Comparison of ENCODE assay signal across 23 cellular contexts in genomic region chr3:167711439-167711838, GRCh38. TPM values are rescaled to one million over a fixed set of nuclear protein-coding genes. Genes with fewer than 3 reads are reported as not detected.
"Had no signal": no experiment of that assay in that cellular context is flagged by ENCODE, and none has a peak within 500 bp of the region (broad histone marks: within the 10 kb centered on the region; RNA-seq: fewer than 3 reads in every experiment).

No MANE protein-coding gene starts in this region.

- H3K4me3 Mint-ChIP-seq: naive thymus-derived CD8-positive, alpha-beta T cell; neural progenitor cell; stimulated activated memory B cell treated with anti-CD40 and anti-IgM and Interleukin-4, amounts not matched to agents 10 μg/mL and 1 μg/mL and 100 μg/mL, for 72 hours; stimulated activated naive CD8-positive, alpha-beta T cell treated with anti-CD3 and anti-CD28 coated beads, Interleukin-15, Interleukin-2, amounts not matched to agents 100 ng/mL and 50 ng/mL, for 24 hours had no signal

- H3K27me3 Mint-ChIP-seq: naive thymus-derived CD8-positive, alpha-beta T cell; progenitor cell of endocrine pancreas; stimulated activated memory B cell treated with anti-CD40 and anti-IgM and Interleukin-4, amounts not matched to agents 10 μg/mL and 1 μg/mL and 100 μg/mL, for 72 hours; stimulated activated naive CD8-positive, alpha-beta T cell treated with anti-CD3 and anti-CD28 coated beads, Interleukin-15, Interleukin-2, amounts not matched to agents 100 ng/mL and 50 ng/mL, for 24 hours had no signal

- DNase-seq: dermis blood vessel endothelial cell; foreskin melanocyte; heart left ventricle; hippocampal formation; left colon; mesendoderm; naive thymus-derived CD8-positive, alpha-beta T cell; nucleus accumbens; pancreas; right cardiac atrium; small intestine; stimulated activated CD4-positive, alpha-beta T cell treated with anti-CD3 and anti-CD28 coated beads, Interleukin-2, amount 100 ng/mL, for 48 hours; stimulated activated CD8-positive, alpha-beta memory T cell treated with anti-CD3 and anti-CD28 coated beads, Interleukin-4, amount 100 ng/mL, for 48 hours; testis; upper lobe of right lung had no signal

- H3K27me3 ChIP-seq: heart left ventricle, neural progenitor cell, pancreas, testis, tibial nerve, upper lobe of right lung, vagina had no signal

- H2AFZ ChIP-seq: neural progenitor cell had no signal

- H3K9me3 Mint-ChIP-seq: naive thymus-derived CD8-positive, alpha-beta T cell; stimulated activated memory B cell treated with anti-CD40 and anti-IgM and Interleukin-4, amounts not matched to agents 10 μg/mL and 1 μg/mL and 100 μg/mL, for 72 hours; stimulated activated naive CD8-positive, alpha-beta T cell treated with anti-CD3 and anti-CD28 coated beads, Interleukin-15, Interleukin-2, amounts not matched to agents 100 ng/mL and 50 ng/mL, for 24 hours had no signal

- H3K27ac Mint-ChIP-seq: neural progenitor cell; progenitor cell of endocrine pancreas; stimulated activated memory B cell treated with anti-CD40 and anti-IgM and Interleukin-4, amounts not matched to agents 10 μg/mL and 1 μg/mL and 100 μg/mL, for 72 hours; stimulated activated naive CD8-positive, alpha-beta T cell treated with anti-CD3 and anti-CD28 coated beads, Interleukin-15, Interleukin-2, amounts not matched to agents 100 ng/mL and 50 ng/mL, for 24 hours had no signal

- ATAC-seq: heart left ventricle; naive thymus-derived CD8-positive, alpha-beta T cell; pancreas; right cardiac atrium; stimulated activated memory B cell treated with anti-CD40 and anti-IgM and Interleukin-4, amounts not matched to agents 10 μg/mL and 1 μg/mL and 100 μg/mL, for 72 hours; upper lobe of right lung had no signal

- H3K4me2 ChIP-seq: neural progenitor cell had no signal

- H3K27ac ChIP-seq: heart left ventricle, neural progenitor cell, pancreas, testis, tibial nerve, upper lobe of right lung, vagina had no signal

- H3K4me1 Mint-ChIP-seq: neural progenitor cell had no signal

- H3K9me3 ChIP-seq: heart left ventricle, pancreas, testis, tibial nerve, upper lobe of right lung, vagina had no signal

- H3K9ac ChIP-seq: neural progenitor cell had no signal

- H3K4me3 ChIP-seq: heart left ventricle, neural progenitor cell, pancreas, testis, tibial nerve, upper lobe of right lung, vagina had no signal

- H3K4me1 ChIP-seq: neural progenitor cell, testis, upper lobe of right lung, vagina had no signal

RNA-seq across cellular contexts. Expression of gene WDR49, which starts 57.7 kb away (rescaled TPM):
- total RNA-seq: kidney epithelial cell had no signal
- polyA plus RNA-seq: liver; naive thymus-derived CD8-positive, alpha-beta T cell had no signal
